Comparison of ENCODE assay signal across 1 cellular context in genomic region chr19:47483800-47484690, GRCh38.
TF ChIP-seq lines count a peak whose summit lies in the region.

TSS of gene KPTN (minus strand) at chr19:47484219. CDS start at chr19:47484160, 59 bp downstream.

TF ChIP-seq in HepG2, 621 proteins besides CTCF, POLR2A, EP300 and RAD21 (continued from another document and continues in another):
- TF ChIP-seq BRF2 (CRISPR knock-in tag; IDR thresholded peaks at IDR 0.05) (no peak), SP5 (CRISPR knock-in tag; IDR thresholded peaks at IDR 0.05; ENCODE audit: borderline replicate concordance, low read depth) (peak; percentile 34; the same call in 1 of the 2 replicates), MLLT10 (CRISPR knock-in tag; IDR thresholded peaks at IDR 0.05) (no peak), RERE (CRISPR knock-in tag; IDR thresholded peaks at IDR 0.05; ENCODE audit: low read depth) (no peak), KLF13 (CRISPR knock-in tag; IDR thresholded peaks at IDR 0.05) (no peak), FOXP1 (IDR thresholded peaks at IDR 0.05) (no peak), FOXP1 (CRISPR knock-in tag; IDR thresholded peaks at IDR 0.05) (no peak), ZNF746 (CRISPR knock-in tag; IDR thresholded peaks at IDR 0.05) (no peak), ZNF335 (CRISPR knock-in tag; IDR thresholded peaks at IDR 0.05) (peak; percentile 62; the same call in 1 of the 2 replicates), HMGXB3 (CRISPR knock-in tag; IDR thresholded peaks at IDR 0.05; ENCODE audit: borderline replicate concordance) (no peak), ZBTB1 (CRISPR knock-in tag; IDR thresholded peaks at IDR 0.05; ENCODE audit: borderline replicate concordance) (no peak), TEAD3 (CRISPR knock-in tag; optimal IDR thresholded peaks at IDR 0.05; ENCODE audit: borderline replicate concordance) (peak; percentile 97), ZZZ3 (CRISPR knock-in tag; IDR thresholded peaks at IDR 0.05; ENCODE audit: borderline replicate concordance) (no peak; the same call in 1 of the 2 replicates), POLR2AphosphoS5 (IDR thresholded peaks at IDR 0.05; ENCODE audit: low read depth, low read length) (peak; percentile 77), ISX (CRISPR knock-in tag; conservative IDR thresholded peaks at IDR 0.05) (no peak), NR1H2 (CRISPR knock-in tag; IDR thresholded peaks at IDR 0.05; ENCODE audit: borderline replicate concordance, low read depth) (no peak), ZFP82 (CRISPR knock-in tag; IDR thresholded peaks at IDR 0.05; ENCODE audit: borderline replicate concordance) (peak; percentile 69; the same call in 1 of the 2 replicates), SMAD3 (CRISPR knock-in tag; IDR thresholded peaks at IDR 0.05) (no peak), PHF20 (CRISPR knock-in tag; IDR thresholded peaks at IDR 0.05) (peak; percentile 89), THAP8 (CRISPR knock-in tag; IDR thresholded peaks at IDR 0.05; ENCODE audit: borderline replicate concordance) (no peak), ZBTB3 (CRISPR knock-in tag; IDR thresholded peaks at IDR 0.05; ENCODE audit: borderline replicate concordance, low read depth) (no peak), MYC (CRISPR knock-in tag; IDR thresholded peaks at IDR 0.05; ENCODE audit: borderline replicate concordance) (peak; percentile 68; the same call in 1 of the 2 replicates), E2F1 (CRISPR knock-in tag; IDR thresholded peaks at IDR 0.05) (peak; percentile 78; the same call in 1 of the 2 replicates), PRDM15 (CRISPR knock-in tag; IDR thresholded peaks at IDR 0.05) (no peak), ZNF776 (CRISPR knock-in tag; IDR thresholded peaks at IDR 0.05) (peak; percentile 54; the same call in 1 of the 2 replicates), NR2F2 (IDR thresholded peaks at IDR 0.05; ENCODE audit: borderline replicate concordance, low read depth) (no peak), HDAC2 (CRISPR knock-in tag; IDR thresholded peaks at IDR 0.05) (no peak), ZFP36L2 (CRISPR knock-in tag; IDR thresholded peaks at IDR 0.05) (no peak), ZNF75D (CRISPR knock-in tag; IDR thresholded peaks at IDR 0.05; ENCODE audit: borderline replicate concordance) (no peak), SSRP1 (CRISPR knock-in tag; IDR thresholded peaks at IDR 0.05) (no peak; the same call in 1 of the 2 replicates), FOXP4 (CRISPR knock-in tag; IDR thresholded peaks at IDR 0.05) (no peak), RBAK (CRISPR knock-in tag; IDR thresholded peaks at IDR 0.05) (no peak), ADNP (CRISPR knock-in tag; IDR thresholded peaks at IDR 0.05) (no peak), MED8 (CRISPR knock-in tag; IDR thresholded peaks at IDR 0.05; ENCODE audit: insufficient replicate concordance) (no peak), DPF2 (CRISPR knock-in tag; IDR thresholded peaks at IDR 0.05; ENCODE audit: borderline replicate concordance, low read depth) (no peak), STAT5B (CRISPR knock-in tag; IDR thresholded peaks at IDR 0.05) (no peak), ERF (CRISPR knock-in tag; IDR thresholded peaks at IDR 0.05) (no peak), HIC2 (CRISPR knock-in tag; IDR thresholded peaks at IDR 0.05; ENCODE audit: low read depth) (no peak), TEF (CRISPR knock-in tag; IDR thresholded peaks at IDR 0.05) (no peak), ZNF350 (CRISPR knock-in tag; IDR thresholded peaks at IDR 0.05; ENCODE audit: borderline replicate concordance, low read depth) (peak; percentile 68; the same call in 1 of the 2 replicates), BRD4 (CRISPR knock-in tag; IDR thresholded peaks at IDR 0.05) (peak; percentile 83)
